31 cellular contexts compared by ENCODE assay signal in genomic region chr7:100968650-100969049, GRCh38. TPM values are rescaled to one million over a fixed set of nuclear protein-coding genes. Genes with fewer than 3 reads are reported as not detected.
A peak's percentile ranks its signal among the peaks of the same experiment; 100 is the strongest.
DNase-seq lines count a peak whose midpoint lies in the region; ATAC-seq, FAIRE-seq and TF ChIP-seq lines count a peak whose summit lies in the region.
"Had no signal": no experiment of that assay in that cellular context is flagged by ENCODE, and none has a peak within 500 bp of the region (broad histone marks: within the 10 kb centered on the region; RNA-seq: fewer than 3 reads in every experiment).

No MANE protein-coding gene starts in this region.

- H3K36me3 ChIP-seq in H1 (ENCODE audit: control insufficient read depth in 2 of 4, insufficient read depth in 4 of 4, low read length in 3 of 4) (no peaks in the 10 kb centered on the region), osteoblast (ENCODE audit: insufficient read depth, low read length) (no peaks in the 10 kb centered on the region), GM23338 (ENCODE audit: insufficient read depth) (no peaks in the 10 kb centered on the region)
- H3K36me3 ChIP-seq: BE2C, SJSA1 had no signal

- no peak overlapping the region for H3K4ac ChIP-seq in H1 (replicated peaks; ENCODE audit: insufficient read length, low read depth, low read length)

- no peaks in the 10 kb centered on the region for H3K9me3 Mint-ChIP-seq in GM23338

- peak overlapping the region; percentile 73; the same call in 1 of the 2 replicates for H4K8ac ChIP-seq in H1 (ENCODE audit: extremely low read depth, insufficient read depth, low read length)

- H2BK20ac ChIP-seq in H1 (ENCODE audit: low read length) = no peak overlapping the region

- no peak for ATAC-seq in GM23338
- ATAC-seq: PC-3 had no signal

- H3K79me1 ChIP-seq in H1 (ENCODE audit: low read depth, low read length) = no peaks in the 10 kb centered on the region; the same call in 1 of the 2 replicates

- H3K4me1 ChIP-seq in H1 (replicated peaks in 1 of 4; ENCODE audit: control insufficient read depth in 3 of 4, insufficient read depth in 4 of 4, low read length in 3 of 4) = peaks cover 4 to 32% (median 26%) of the 10 kb centered on the region in 4 experiments
- no peaks in the 10 kb centered on the region for H3K4me1 ChIP-seq in osteoblast (ENCODE audit: insufficient read depth, low read length)
- H3K4me1 ChIP-seq in GM23338 (ENCODE audit: insufficient read depth) = peaks cover 38% of the 10 kb centered on the region
- H3K4me1 ChIP-seq: BE2C had no signal

- H3K27ac Mint-ChIP-seq in GM23338 = no peak overlapping the region
- H3K27ac Mint-ChIP-seq: CD14-positive monocyte, IgD-negative memory B cell had no signal

- no peak for TF ChIP-seq EP300 in H1 (IDR thresholded peaks at IDR 0.05; ENCODE audit: borderline replicate concordance in 1 of 2, low read depth in 2 of 2, low read length in 2 of 2)

- H3K27me3 ChIP-seq in H1 (replicated peaks in 1 of 4; ENCODE audit: control insufficient read depth in 3 of 4, extremely low read depth in 1 of 4, insufficient read depth in 3 of 4, low read length in 3 of 4) = peaks cover 3 to 18% (median 14%) of the 10 kb centered on the region in 4 experiments
- peaks cover 66% of the 10 kb centered on the region for H3K27me3 ChIP-seq in osteoblast (ENCODE audit: insufficient read depth, low read length)
- H3K27me3 ChIP-seq in GM23338 (ENCODE audit: insufficient read depth) = peaks cover 20% of the 10 kb centered on the region

- peaks cover 9% of the 10 kb centered on the region; the same call in 1 of the 2 replicates for H3K23me2 ChIP-seq in H1 (ENCODE audit: low read depth, low read length)

- H2AFZ ChIP-seq in H1 (ENCODE audit: low read length) (no peak overlapping the region), osteoblast (ENCODE audit: low read length) (no peak overlapping the region), GM23338 (no peak overlapping the region)

- TF ChIP-seq CTCF in H1 (IDR thresholded peaks at IDR 0.05; ENCODE audit: control extremely low read depth in 1 of 3, insufficient read depth in 1 of 3, low read depth in 1 of 3, low read length in 3 of 3) (no peak), osteoblast (IDR thresholded peaks at IDR 0.05; ENCODE audit: extremely low read depth, low read depth, low read length) (no peak), GM23338 (conservative IDR thresholded peaks at IDR 0.05; ENCODE audit: low read depth in 2 of 2) (no peak)

- peak overlapping the region; percentile 10; the same call in 1 of the 2 replicates for H3K18ac ChIP-seq in H1 (ENCODE audit: extremely low read depth, low read length)

- peak; percentile 55 for DNase-seq in DMS 273 (lab: John Stamatoyannopoulos, UW; ENCODE audit: unreplicated experiment)
- DNase-seq in DMS 273 treated with DMSO at 0.1 percent for 48 hours (lab: John Stamatoyannopoulos, UW) = no peak
- no peak for DNase-seq in H1 (ENCODE audit: low read depth in 1 of 2, low spot score in 2 of 2)
- DNase-seq in osteoblast (ENCODE audit: insufficient read length, low spot score, missing footprints) = peak; percentile 83
- DNase-seq in GM23338 (ENCODE audit: low spot score) = no peak
- DNase-seq in midbrain (lab: John Stamatoyannopoulos, UW) = no peak
- DNase-seq in NCI-H1436 (lab: John Stamatoyannopoulos, UW) = no peak
- DNase-seq: BE2C; CD8-positive, alpha-beta memory T cell; DMS153; DND-41; HCEC 1CT; NCI-H1092; NCI-H1436 treated with DMSO at 0.1 percent for 48 hours; NCI-H187 treated with DMSO at 0.1 percent for 48 hours; NCI-H2171 treated with DMSO at 0.1 percent for 48 hours; NCI-H345; NCI-H510A treated with DMSO at 0.1 percent for 48 hours; NCI-H748 treated with DMSO at 0.1 percent for 48 hours; NK-92 treated with Interleukin-12 subunit alpha and Interleukin-12 subunit beta, amount 100 ng/mL, for 24 hours; PC-3; Right ventricle myocardium superior had no signal

- no peak for TF ChIP-seq POLR2A in H1 (IDR thresholded peaks at IDR 0.05; ENCODE audit: control extremely low read depth in 1 of 2, low read depth in 2 of 2, low read length in 2 of 2)

- POLR2A ChIA-PET in H1 (lab: Charles Lee; ENCODE audit: partially characterized antibody) = interaction anchor here (1.6 to 1.7 kb wide), 2 partner anchors 39 to 50 kb away, joined by 3 to 4 read pairs; no protein-coding TSS in a partner anchor

- no peak overlapping the region for H2BK15ac ChIP-seq in H1 (ENCODE audit: low read length)

- no peaks in the 10 kb centered on the region for H3K9me2 ChIP-seq in GM23338 (ENCODE audit: insufficient read depth)

- H3K14ac ChIP-seq in H1 (ENCODE audit: insufficient read length) = no peak overlapping the region

- H3K36me3 Mint-ChIP-seq in GM23338 (ENCODE audit: low read depth) = no peaks in the 10 kb centered on the region; the same call in 2 of the 3 replicates
- H3K36me3 Mint-ChIP-seq: CD8-positive, alpha-beta memory T cell; IgD-negative memory B cell had no signal

- no peak overlapping the region for H3K4me3 ChIP-seq in H1 (ENCODE audit: extremely low read depth in 1 of 4, insufficient read depth in 2 of 4, low read depth in 3 of 4, low read length in 4 of 4)
- H3K4me3 ChIP-seq in osteoblast (ENCODE audit: insufficient read depth, low read length) = no peak overlapping the region
- no peak overlapping the region for H3K4me3 ChIP-seq in GM23338
- H3K4me3 ChIP-seq: SJSA1 had no signal

- TF ChIP-seq RAD21 in H1 (IDR thresholded peaks at IDR 0.05 in 1 of 2, conservative IDR thresholded peaks at IDR 0.05 in 1 of 2; ENCODE audit: low read depth in 2 of 2, low read length in 2 of 2) = no peak

- no peak overlapping the region for H3K56ac ChIP-seq in H1 (replicated peaks; ENCODE audit: insufficient read length, low read depth, low read length)

- no peak overlapping the region for H2BK12ac ChIP-seq in H1 (ENCODE audit: low read depth, low read length)

- no peak overlapping the region for H2AK5ac ChIP-seq in H1 (ENCODE audit: low read depth, low read length)

- H3K27me3 Mint-ChIP-seq in GM23338 (ENCODE audit: insufficient read depth, low read depth, poor library complexity) = peaks cover 29% of the 10 kb centered on the region

- H3K4me3 Mint-ChIP-seq in GM23338 = no peak overlapping the region

- peaks cover 2 to 7% of the 10 kb centered on the region in 2 experiments for H4K20me1 ChIP-seq in H1 (replicated peaks in 1 of 2; ENCODE audit: control insufficient read depth in 1 of 2, insufficient read depth in 2 of 2, low read length in 2 of 2)
- H4K20me1 ChIP-seq in osteoblast (ENCODE audit: insufficient read depth, low read length) = peaks cover 12% of the 10 kb centered on the region
- peaks cover 2% of the 10 kb centered on the region; the same call in 1 of the 2 replicates for H4K20me1 ChIP-seq in GM23338 (replicated peaks; ENCODE audit: insufficient read depth)

- H3K9me3 ChIP-seq in H1 (ENCODE audit: insufficient read depth in 2 of 2, low read depth in 1 of 2, low read length in 1 of 2) (no peaks in the 10 kb centered on the region), osteoblast (ENCODE audit: low read depth, low read length) (no peaks in the 10 kb centered on the region)
- H3K9me3 ChIP-seq: BE2C had no signal

- H3K4me1 Mint-ChIP-seq in GM23338 = peaks cover 36% of the 10 kb centered on the region

- no peak overlapping the region for H2BK5ac ChIP-seq in H1 (ENCODE audit: low read depth, low read length)

- H3K4me2 ChIP-seq in H1 (ENCODE audit: insufficient read depth in 1 of 2, low read depth in 2 of 2, low read length in 2 of 2) (no peak overlapping the region), osteoblast (ENCODE audit: insufficient read depth, low read length) (no peak overlapping the region), GM23338 (no peak overlapping the region)
- H3K4me2 ChIP-seq: KMS-11 had no signal

- H3K27ac ChIP-seq in H1 (ENCODE audit: low read depth, low read length) (no peak overlapping the region), osteoblast (ENCODE audit: low read depth, low read length) (no peak overlapping the region), GM23338 (ENCODE audit: low read depth) (no peak overlapping the region)
- H3K27ac ChIP-seq: 22Rv1, HL-60, KMS-11, SJSA1 had no signal

- no peak overlapping the region for H3K9ac ChIP-seq in H1 (replicated peaks in 1 of 4; ENCODE audit: extremely low read depth in 1 of 4, low read depth in 3 of 4, low read length in 3 of 4)
- H3K9ac ChIP-seq: KMS-11 had no signal

- no peak overlapping the region for H4K91ac ChIP-seq in H1 (replicated peaks; ENCODE audit: insufficient read length, low read length)

- no peak overlapping the region for H2BK120ac ChIP-seq in H1 (replicated peaks; ENCODE audit: low read depth, low read length)

- H3K23ac ChIP-seq in H1 (ENCODE audit: insufficient read length) = no peak overlapping the region

- H3K79me2 ChIP-seq in H1 (ENCODE audit: control insufficient read depth in 1 of 2, insufficient read depth in 2 of 2, low read length in 2 of 2) = no peaks in the 10 kb centered on the region
- H3K79me2 ChIP-seq in osteoblast (ENCODE audit: insufficient read depth, low read length) = no peaks in the 10 kb centered on the region
- H3K79me2 ChIP-seq in GM23338 (replicated peaks; ENCODE audit: insufficient read depth) = no peaks in the 10 kb centered on the region

- FAIRE-seq in H1 (lab: Jason Lieb, UNC) = no peak
- FAIRE-seq: GM12892, GM18507 had no signal

- no peak overlapping the region for H4K5ac ChIP-seq in H1 (ENCODE audit: insufficient read length, low read depth, low read length)

- 71% methylated on average over 3 of the region's 3 CpGs; no CpG with 5 or more reads in 1 of the 2 experiments for WGBS in H1 (ENCODE audit: extremely low coverage in 1 of 2, insufficient coverage in 1 of 2, insufficient read length in 1 of 2, insufficient replicate concordance in 2 of 2, low coverage in 1 of 2, low lambda C conversion rate in 2 of 2, missing lambda C conversion rate in 1 of 2), 2 experiments

- H3F3A ChIP-seq in GM23338 (replicated peaks; ENCODE audit: low read depth) = peaks cover 15% of the 10 kb centered on the region

- CTCF ChIA-PET in H1 (lab: Charles Lee; ENCODE audit: partially characterized antibody) = interaction anchor here (1.0 to 3.5 kb wide), 8 partner anchors 9 to 109 kb away, joined by 3 to 16 read pairs (median 5); partner anchors contain the start of genes ACHE, MUC17 and MUC3A

RNA-seq across cellular contexts. Expression of gene MUC12, which starts 0.7 kb away (rescaled TPM):
- 7.0 and 7.7 TPM in 2 replicates for total RNA-seq in H1 (2021; fragmentation: NEBNext Ultra II Directional; extraction: Animal tissue kit (Norgen Biotek cat#: 25700))
- 13.5 and 16.2 TPM in 2 replicates for polyA plus RNA-seq in H1 (2011; rRNA removed)
- polyA plus RNA-seq in H1 (2011; cell fraction: cytosol; rRNA removed) = 8.4 TPM
- polyA plus RNA-seq in H1 (2011; cell fraction: nucleus; rRNA removed) = 8.0 TPM
- polyA plus RNA-seq in H1 (2012, experiment 1 of 2) = 8.9 to 12.8 TPM (median 11.4 TPM) in 4 replicates
- 20.3 TPM for polyA plus RNA-seq in H1 (2012, experiment 2 of 2)
- polyA plus RNA-seq in H1 (2013, experiment 1 of 2) = 11.1 TPM
- 10.6 TPM for polyA plus RNA-seq in H1 (2013, experiment 2 of 2)
- 1.1 and 1.3 TPM in 2 replicates for polyA minus RNA-seq in H1 (2011; rRNA and poly(A)+ RNA removed)
- polyA minus RNA-seq in H1 (2011; cell fraction: cytosol; rRNA and poly(A)+ RNA removed) = 2.6 TPM
- 2.5 TPM for polyA minus RNA-seq in H1 (2011; cell fraction: nucleus; rRNA and poly(A)+ RNA removed)
- total RNA-seq in osteoblast = under 0.01 and 0.59 TPM in 2 replicates
- 3.8 and 4.6 TPM in 2 replicates for total RNA-seq in GM23338 (2014; rRNA removed; shearing (Covaris generic))
- polyA plus RNA-seq in GM23338 (2016; fragmentation: Nextera tagmentation; extraction: Ambion mirVana) = 18.0 and 21.4 TPM in 2 replicates
- total RNA-seq: Right ventricle myocardium superior, SJSA1 had no signal
- polyA plus RNA-seq: CD14-positive monocyte, IgD-negative memory B cell had no signal

RNA-seq across cellular contexts. Expression of gene MUC3A, which starts 19.3 kb away (rescaled TPM):
- 43.9 and 44.6 TPM in 2 replicates for total RNA-seq in H1 (2021; fragmentation: NEBNext Ultra II Directional; extraction: Animal tissue kit (Norgen Biotek cat#: 25700))
- polyA plus RNA-seq in H1 (2011; rRNA removed) = 15.4 and 27.2 TPM in 2 replicates
- 7.0 TPM for polyA plus RNA-seq in H1 (2011; cell fraction: cytosol; rRNA removed)
- polyA plus RNA-seq in H1 (2011; cell fraction: nucleus; rRNA removed) = 15.8 TPM
- polyA plus RNA-seq in H1 (2012, experiment 1 of 2) = 34.2 to 38.8 TPM (median 37.1 TPM) in 4 replicates
- 39.8 TPM for polyA plus RNA-seq in H1 (2012, experiment 2 of 2)
- 64.8 TPM for polyA plus RNA-seq in H1 (2013, experiment 1 of 2)
- polyA plus RNA-seq in H1 (2013, experiment 2 of 2) = 68.9 TPM
- 5.2 and 12.2 TPM in 2 replicates for polyA minus RNA-seq in H1 (2011; rRNA and poly(A)+ RNA removed)
- polyA minus RNA-seq in H1 (2011; cell fraction: cytosol; rRNA and poly(A)+ RNA removed) = 13.4 TPM
- polyA minus RNA-seq in H1 (2011; cell fraction: nucleus; rRNA and poly(A)+ RNA removed) = 7.9 TPM
- total RNA-seq in osteoblast = not detected in 2 replicates
- 16.3 and 19.1 TPM in 2 replicates for total RNA-seq in GM23338 (2014; rRNA removed; shearing (Covaris generic))
- 44.4 and 45.7 TPM in 2 replicates for polyA plus RNA-seq in GM23338 (2016; fragmentation: Nextera tagmentation; extraction: Ambion mirVana)
- total RNA-seq: CD8-positive, alpha-beta memory T cell; RPMI7951; SJSA1 had no signal
- polyA plus RNA-seq: CD14-positive monocyte; CD8-positive, alpha-beta memory T cell; IgD-negative memory B cell had no signal

RNA-seq across cellular contexts. Expression of gene MUC17, which starts 51.2 kb away (rescaled TPM):
- total RNA-seq in H1 (2021; fragmentation: NEBNext Ultra II Directional; extraction: Animal tissue kit (Norgen Biotek cat#: 25700)) = not detected in 2 replicates
- polyA plus RNA-seq in H1 (2011; rRNA removed) = 0.02 TPM in 2 replicates
- polyA plus RNA-seq in H1 (2011; cell fraction: cytosol; rRNA removed) = under 0.01 TPM
- polyA plus RNA-seq in H1 (2011; cell fraction: nucleus; rRNA removed) = 0.01 TPM
- polyA plus RNA-seq in H1 (2012, experiment 1 of 2) = not detected in 4 replicates
- not detected for polyA plus RNA-seq in H1 (2012, experiment 2 of 2)
- under 0.01 TPM for polyA plus RNA-seq in H1 (2013, experiment 1 of 2)
- polyA plus RNA-seq in H1 (2013, experiment 2 of 2) = under 0.01 TPM
- 0.03 and 0.05 TPM in 2 replicates for polyA minus RNA-seq in H1 (2011; rRNA and poly(A)+ RNA removed)
- polyA minus RNA-seq in H1 (2011; cell fraction: cytosol; rRNA and poly(A)+ RNA removed) = not detected
- 0.10 TPM for polyA minus RNA-seq in H1 (2011; cell fraction: nucleus; rRNA and poly(A)+ RNA removed)
- under 0.01 TPM in 1 of 2 replicates, not detected in the other for total RNA-seq in osteoblast
- under 0.01 TPM in 1 of 2 replicates, not detected in the other for total RNA-seq in GM23338 (2014; rRNA removed; shearing (Covaris generic))
- not detected in 2 replicates for polyA plus RNA-seq in GM23338 (2016; fragmentation: Nextera tagmentation; extraction: Ambion mirVana)
- total RNA-seq: CD8-positive, alpha-beta memory T cell; PC-3; Right ventricle myocardium superior; RPMI7951; SJSA1 had no signal
- polyA plus RNA-seq: CD14-positive monocyte; CD8-positive, alpha-beta memory T cell; IgD-negative memory B cell had no signal

Comparison
In these comparisons a context has a peak if more than half of its experiments do, and no peak if none do; other contexts are left out.
1. DNase-seq: peak in DMS 273 (single experiment) and osteoblast (single experiment); none in DMS 273 treated with DMSO at 0.1 percent for 48 hours (single experiment), H1 (0 of 2), GM23338 (single experiment), midbrain (single experiment) and NCI-H1436 (single experiment).
2. RNA of gene MUC3A, which starts 19.3 kb away (total RNA-seq): 43.9 to 44.6 TPM in H1 and 16.3 to 19.1 TPM in GM23338; not detected in osteoblast; every median in the first group is over 10 times any median in the second.